ENCODE assay signal across 12 cellular contexts in the genomic region with DNA sequence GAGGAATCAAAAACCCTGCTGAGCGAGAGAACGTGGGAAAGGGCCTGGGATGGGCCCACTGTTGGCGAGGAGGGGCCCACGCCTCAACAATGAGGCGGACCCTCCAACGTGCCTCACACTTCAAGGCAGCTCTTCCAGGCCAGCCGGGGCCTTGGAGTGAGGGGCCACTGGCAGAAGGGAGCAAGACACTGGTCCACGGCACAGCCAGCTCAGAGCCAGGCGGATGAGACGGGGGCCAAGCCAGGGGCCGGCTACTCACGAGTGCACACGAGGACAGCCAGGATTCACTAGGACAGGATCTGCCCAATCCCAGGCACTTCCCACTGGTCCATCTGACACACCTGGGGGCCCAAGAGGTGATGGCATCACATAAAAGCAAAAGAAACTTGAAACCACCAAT. TPM values are rescaled to one million over a fixed set of nuclear protein-coding genes. Genes with fewer than 3 reads are reported as not detected.
A peak's percentile ranks its signal among the peaks of the same experiment; 100 is the strongest.
DNase-seq lines count a peak whose midpoint lies in the region; ATAC-seq lines count a peak whose summit lies in the region.
"Had no signal": no experiment of that assay in that cellular context is flagged by ENCODE, and none has a peak within 500 bp of the region (broad histone marks: within the 10 kb centered on the region; RNA-seq: fewer than 3 reads in every experiment).

No MANE protein-coding gene starts in this region.

- H3K4me1 ChIP-seq in thymus (ENCODE audit: control insufficient read depth, insufficient read depth, low read length) = peaks cover 3% of the 10 kb centered on the region
- H3K4me1 ChIP-seq in effector memory CD4-positive, alpha-beta T cell (ENCODE audit: control insufficient read depth, insufficient read depth, low read length, poor library complexity, severe bottlenecking) = peaks cover 74% of the 10 kb centered on the region

- peaks cover 90% of the 10 kb centered on the region for H3K4me1 Mint-ChIP-seq in activated T-cell treated with anti-CD3 and anti-CD28 coated beads, Interleukin-2, amount 50 U/mL, for 24 hours (ENCODE audit: low read depth)
- H3K4me1 Mint-ChIP-seq in activated T-helper 17 cell treated with anti-CD3 and anti-CD28 coated beads, Interleukin-2, amount 50 U/mL, for 72 hours = peaks cover 58% of the 10 kb centered on the region
- peaks cover 62% of the 10 kb centered on the region for H3K4me1 Mint-ChIP-seq in memory B cell

- H3K27ac Mint-ChIP-seq in activated T-cell treated with anti-CD3 and anti-CD28 coated beads, Interleukin-2, amount 50 U/mL, for 24 hours = peak overlapping the region; percentile 28
- H3K27ac Mint-ChIP-seq in activated T-helper 17 cell treated with anti-CD3 and anti-CD28 coated beads, Interleukin-2, amount 50 U/mL, for 72 hours = peak overlapping the region; percentile 88
- peak overlapping the region; percentile 77 for H3K27ac Mint-ChIP-seq in memory B cell

- ATAC-seq in activated T-helper 17 cell treated with anti-CD3 and anti-CD28 coated beads, Interleukin-2, amount 50 U/mL, for 72 hours (replicated peaks) = no peak
- ATAC-seq in memory B cell (ENCODE audit: low read depth) (no peak), GM21786 (IDR thresholded peaks at IDR 0.05; ENCODE audit: unreplicated experiment) (no peak)
- ATAC-seq: activated T-cell treated with anti-CD3 and anti-CD28 coated beads, Interleukin-2, amount 50 U/mL, for 4 hours; PC-3 had no signal

- H3K4me3 ChIP-seq in thymus (ENCODE audit: low read length) = no peak overlapping the region
- H3K4me3 ChIP-seq in effector memory CD4-positive, alpha-beta T cell (ENCODE audit: insufficient read depth, low read depth, low read length, poor library complexity, severe bottlenecking) = no peak overlapping the region

- H3K4me3 Mint-ChIP-seq in activated T-cell treated with anti-CD3 and anti-CD28 coated beads, Interleukin-2, amount 50 U/mL, for 24 hours = no peak overlapping the region
- peak overlapping the region; percentile 26 for H3K4me3 Mint-ChIP-seq in activated T-helper 17 cell treated with anti-CD3 and anti-CD28 coated beads, Interleukin-2, amount 50 U/mL, for 72 hours
- H3K4me3 Mint-ChIP-seq in memory B cell = no peak overlapping the region
- H3K4me3 Mint-ChIP-seq: activated T-cell treated with anti-CD3 and anti-CD28 coated beads, Interleukin-2, amount 50 U/mL, for 4 hours had no signal

- H3K27me3 ChIP-seq in thymus (ENCODE audit: control insufficient read depth, insufficient read depth) = no peaks in the 10 kb centered on the region
- no peaks in the 10 kb centered on the region for H3K27me3 ChIP-seq in effector memory CD4-positive, alpha-beta T cell (replicated peaks; ENCODE audit: control insufficient read depth, insufficient read depth, low read length, poor library complexity, severe bottlenecking)

- peak overlapping the region; percentile 37 for H3K27ac ChIP-seq in thymus (ENCODE audit: low read depth)
- H3K27ac ChIP-seq in effector memory CD4-positive, alpha-beta T cell (ENCODE audit: insufficient read depth, low read length, poor library complexity, severe bottlenecking) = no peak overlapping the region

- no peak for DNase-seq in activated T-cell treated with anti-CD3 and anti-CD28 coated beads, Interleukin-2, amount 50 U/mL, for 24 hours
- DNase-seq in activated T-cell treated with anti-CD3 and anti-CD28 coated beads for 4 hours (no peak), memory B cell (ENCODE audit: low spot score in 2 of 2) (no peak)
- DNase-seq in effector memory CD4-positive, alpha-beta T cell = no peak
- DNase-seq in stimulated activated CD4-positive, alpha-beta T cell treated with anti-CD3 and anti-CD28 coated beads, Interleukin-4, amount 100 ng/mL, for 4 hours = no peak
- DNase-seq: activated CD4-positive, CD25-positive, alpha-beta regulatory T cell; activated T-cell treated with anti-CD3 and anti-CD28 coated beads, Interleukin-2, amount 50 U/mL, for 4 hours; NCI-H146; PC-3 had no signal

- H3K9me3 ChIP-seq in thymus (ENCODE audit: control insufficient read depth) = no peaks in the 10 kb centered on the region
- H3K9me3 ChIP-seq in effector memory CD4-positive, alpha-beta T cell (ENCODE audit: control insufficient read depth, low read length) = no peaks in the 10 kb centered on the region

- no peaks in the 10 kb centered on the region for H3K36me3 Mint-ChIP-seq in activated T-cell treated with anti-CD3 and anti-CD28 coated beads, Interleukin-2, amount 50 U/mL, for 24 hours (ENCODE audit: low read depth)
- H3K36me3 Mint-ChIP-seq in activated T-helper 17 cell treated with anti-CD3 and anti-CD28 coated beads, Interleukin-2, amount 50 U/mL, for 72 hours (ENCODE audit: low read depth) = no peaks in the 10 kb centered on the region
- peaks cover 4% of the 10 kb centered on the region for H3K36me3 Mint-ChIP-seq in memory B cell

- no peaks in the 10 kb centered on the region for H3K9me3 Mint-ChIP-seq in activated T-cell treated with anti-CD3 and anti-CD28 coated beads, Interleukin-2, amount 50 U/mL, for 24 hours
- no peaks in the 10 kb centered on the region for H3K9me3 Mint-ChIP-seq in activated T-helper 17 cell treated with anti-CD3 and anti-CD28 coated beads, Interleukin-2, amount 50 U/mL, for 72 hours
- no peaks in the 10 kb centered on the region for H3K9me3 Mint-ChIP-seq in memory B cell
- H3K9me3 Mint-ChIP-seq: activated T-cell treated with anti-CD3 and anti-CD28 coated beads, Interleukin-2, amount 50 U/mL, for 4 hours had no signal

- H3K36me3 ChIP-seq in thymus (ENCODE audit: control insufficient read depth, insufficient read depth) = no peaks in the 10 kb centered on the region
- H3K36me3 ChIP-seq in effector memory CD4-positive, alpha-beta T cell (ENCODE audit: control insufficient read depth, insufficient read depth, low read length) = no peaks in the 10 kb centered on the region

- no peaks in the 10 kb centered on the region for H3K27me3 Mint-ChIP-seq in activated T-cell treated with anti-CD3 and anti-CD28 coated beads, Interleukin-2, amount 50 U/mL, for 24 hours
- H3K27me3 Mint-ChIP-seq in activated T-helper 17 cell treated with anti-CD3 and anti-CD28 coated beads, Interleukin-2, amount 50 U/mL, for 72 hours = no peaks in the 10 kb centered on the region
- no peaks in the 10 kb centered on the region for H3K27me3 Mint-ChIP-seq in memory B cell

- 87% methylated on average over 13 of the region's 13 CpGs for WGBS in thymus

RNA-seq across cellular contexts. Expression of a gene that starts 20.5 kb away (rescaled TPM):
- total RNA-seq in activated T-helper 17 cell treated with anti-CD3 and anti-CD28 coated beads, Interleukin-2, amount 50 U/mL, for 72 hours = 10 to 100 TPM; 23.7 to 41.8 TPM
- 14.3 TPM for polyA plus RNA-seq in thymus

RNA-seq across cellular contexts. Expression of a gene that starts 42.0 kb away (rescaled TPM):
- 100 to 1,000 TPM; 222 to 320 TPM for total RNA-seq in activated T-helper 17 cell treated with anti-CD3 and anti-CD28 coated beads, Interleukin-2, amount 50 U/mL, for 72 hours
- 232 TPM for polyA plus RNA-seq in thymus

RNA-seq across cellular contexts. Expression of a gene that starts 56.3 kb away (rescaled TPM):
- 100 to 1,000 TPM; 116 to 118 TPM for total RNA-seq in activated T-helper 17 cell treated with anti-CD3 and anti-CD28 coated beads, Interleukin-2, amount 50 U/mL, for 72 hours
- 81.9 TPM for polyA plus RNA-seq in thymus

Comparison
In these comparisons a context has a peak if more than half of its experiments do, and no peak if none do; other contexts are left out.
1. H3K27ac Mint-ChIP-seq: peak in every context shown above with its lines; median percentile 88 in activated T-helper 17 cell treated with anti-CD3 and anti-CD28 coated beads, Interleukin-2, amount 50 U/mL, for 72 hours; 77 in memory B cell; 28 in activated T-cell treated with anti-CD3 and anti-CD28 coated beads, Interleukin-2, amount 50 U/mL, for 24 hours.